In the genomic region with DNA sequence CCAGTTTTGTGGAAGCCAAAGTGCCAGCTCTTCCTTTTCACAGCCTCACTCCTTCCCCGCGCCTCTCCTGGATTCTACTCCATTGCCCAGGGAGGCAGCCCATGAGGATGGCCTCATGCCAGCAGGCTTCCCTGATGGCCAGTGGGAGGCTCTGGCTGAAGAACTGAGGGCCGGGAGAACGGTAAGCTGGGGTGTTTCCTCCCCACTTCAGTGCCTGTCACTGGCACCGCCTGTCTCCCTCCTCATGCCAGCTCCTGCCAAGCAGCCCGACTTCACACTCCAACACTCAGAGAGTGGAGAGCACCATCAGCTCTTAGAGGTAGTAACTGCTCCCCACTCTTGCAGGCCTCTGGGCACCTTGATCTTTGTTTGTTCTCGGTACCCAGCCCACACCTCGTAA, we compare ENCODE assay signal across 13 cellular contexts. TPM values are rescaled to one million over a fixed set of nuclear protein-coding genes. Genes with fewer than 3 reads are reported as not detected.
A peak's percentile ranks its signal among the peaks of the same experiment; 100 is the strongest.
DNase-seq lines count a peak whose midpoint lies in the region; ATAC-seq, FAIRE-seq and TF ChIP-seq lines count a peak whose summit lies in the region.
"Had no signal": no experiment of that assay in that cellular context is flagged by ENCODE, and none has a peak within 500 bp of the region (broad histone marks: within the 10 kb centered on the region; RNA-seq: fewer than 3 reads in every experiment).

No MANE protein-coding gene starts in this region.

- in situ Hi-C loops in G401 (cut with HindIII; ENCODE audit: low sequenced_read_pairs) = no loop called here

- peak overlapping the region in 1 of 5 donors; percentile 44 for H3K9ac ChIP-seq in subcutaneous abdominal adipose tissue (ENCODE audit: low read length in 5 of 5)
- H3K9ac ChIP-seq: SK-N-SH had no signal

- DNase-seq in G401 (ENCODE audit: low spot score) (peak; percentile 20), NCI-H69 (lab: John Stamatoyannopoulos, UW) (peak; percentile 2), left ventricle myocardium inferior (no peak), frontal cortex (ENCODE audit: low spot score in 2 of 2) (no peak), RKO (ENCODE audit: low spot score) (no peak)
- DNase-seq: H7, NCI-H1417 treated with DMSO at 0.1 percent for 48 hours, NCI-H2081 treated with DMSO at 0.1 percent for 48 hours, NCI-H748 treated with DMSO at 0.1 percent for 48 hours, PC-3, SK-N-SH had no signal

- no peaks in the 10 kb centered on the region for H3K27me3 ChIP-seq in left ventricle myocardium inferior (ENCODE audit: low read depth)
- H3K27me3 ChIP-seq in subcutaneous abdominal adipose tissue (ENCODE audit: control insufficient read depth in 5 of 5, insufficient read depth in 4 of 5, low read length in 5 of 5) = peaks cover 0 to 3% (median 0%) of the 10 kb centered on the region in 5 donors

- H3K9me3 ChIP-seq in left ventricle myocardium inferior (replicated peaks) (no peaks in the 10 kb centered on the region), subcutaneous abdominal adipose tissue (ENCODE audit: control insufficient read depth in 5 of 5, low read length in 5 of 5) (no peaks in the 10 kb centered on the region)
- H3K9me3 ChIP-seq: SK-N-SH had no signal

- no peak for TF ChIP-seq CTCF in left ventricle myocardium inferior (IDR thresholded peaks at IDR 0.05; ENCODE audit: borderline replicate concordance)

- no peaks in the 10 kb centered on the region for H3K36me3 ChIP-seq in left ventricle myocardium inferior
- no peaks in the 10 kb centered on the region for H3K36me3 ChIP-seq in subcutaneous abdominal adipose tissue (ENCODE audit: control insufficient read depth in 5 of 5, insufficient read depth in 5 of 5, low read length in 5 of 5)

- peaks cover 49% of the 10 kb centered on the region for H3K4me1 ChIP-seq in left ventricle myocardium inferior
- H3K4me1 ChIP-seq in subcutaneous abdominal adipose tissue (ENCODE audit: control insufficient read depth in 5 of 5, insufficient read depth in 5 of 5, low read length in 5 of 5) = peaks cover 0 to 37% (median 3%) of the 10 kb centered on the region in 5 donors

- ATAC-seq in GM18520 (IDR thresholded peaks at IDR 0.05; ENCODE audit: unreplicated experiment) = no peak
- ATAC-seq: PC-3 had no signal

- H3K27ac ChIP-seq in left ventricle myocardium inferior (replicated peaks) (peak overlapping the region; percentile 81), subcutaneous abdominal adipose tissue (ENCODE audit: low read depth, low read length) (peak overlapping the region; percentile 81)

- no peak for FAIRE-seq in frontal cortex (lab: Jason Lieb, UNC)

- no peak overlapping the region for H3K4me3 ChIP-seq in left ventricle myocardium inferior
- H3K4me3 ChIP-seq in subcutaneous abdominal adipose tissue (ENCODE audit: low read depth in 1 of 5, low read length in 5 of 5) = no peak overlapping the region

- intact Hi-C loops in left ventricle myocardium inferior (cut with micrococcal nuclease) = no loop called here

RNA-seq across cellular contexts. Expression of gene STIM2, which starts 46.9 kb away (rescaled TPM):
- 27.4 and 35.5 TPM in 2 replicates for total RNA-seq in G401 (2014; rRNA removed; shearing (Covaris generic))
- 12.2 TPM for total RNA-seq in left ventricle myocardium inferior
- total RNA-seq in frontal cortex = 22.8 TPM

Comparison
In these comparisons a context has a peak if more than half of its experiments do, and no peak if none do; other contexts are left out.
1. DNase-seq: peak in G401 (single experiment) and NCI-H69 (single experiment); none in left ventricle myocardium inferior (single experiment), frontal cortex (0 of 2) and RKO (single experiment).